In the genomic region with DNA sequence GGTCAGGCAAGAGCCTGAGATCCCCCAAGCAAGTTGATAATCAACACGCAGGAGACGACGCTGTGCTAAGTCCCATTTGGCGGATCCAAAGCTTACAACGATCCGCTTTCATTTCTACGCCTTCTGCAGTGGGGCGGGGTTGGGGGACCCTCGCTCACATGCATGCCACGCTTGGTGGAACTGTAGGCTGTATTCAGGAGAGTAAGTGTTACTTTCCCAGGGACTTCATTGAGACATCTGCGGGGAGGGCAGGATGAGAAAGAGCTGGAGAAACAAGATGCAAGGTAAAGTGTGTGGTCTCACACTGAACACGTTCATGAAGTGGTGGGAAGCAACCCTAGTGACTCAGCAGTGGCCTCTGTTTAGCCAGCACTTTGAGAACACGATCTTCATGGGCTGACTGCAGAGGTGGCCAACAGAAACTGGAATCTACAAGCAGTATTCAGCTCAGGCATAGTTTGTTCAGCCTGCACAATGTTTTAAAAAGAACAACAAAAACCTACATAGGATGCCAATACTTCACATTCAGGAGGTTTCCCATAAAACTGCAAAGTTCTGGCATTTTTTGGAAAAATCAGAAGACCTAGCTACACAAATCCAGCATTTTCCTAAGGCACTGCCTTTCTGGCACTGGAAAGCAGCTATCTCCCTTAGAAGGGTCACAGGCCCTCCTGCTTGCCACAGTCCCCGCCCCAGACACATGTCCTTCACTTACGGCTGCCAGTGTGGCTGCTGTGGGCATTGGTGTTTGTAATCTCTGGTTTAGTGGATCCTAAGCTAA, we compare ENCODE assay signal across 2 cellular contexts.
TF ChIP-seq lines count a peak whose summit lies in the region.

No MANE protein-coding gene starts in this region.

TF ChIP-seq in SK-N-SH treated with all-trans-retinoic acid at 6 μM for 48 hours, 23 proteins besides CTCF, POLR2A, EP300 and RAD21:
- no peak for TF ChIP-seq ISL1 (CRISPR knock-in tag; IDR thresholded peaks at IDR 0.05)
- no peak for TF ChIP-seq TCF4 (CRISPR knock-in tag; IDR thresholded peaks at IDR 0.05; ENCODE audit: borderline replicate concordance)
TF ChIP-seq in SK-N-SH treated with all-trans-retinoic acid at 6 μM for 48 hours: peak in this region for 0.

TF ChIP-seq in endothelial cell of umbilical vein, 7 proteins besides CTCF, POLR2A, EP300 and RAD21:
- TF ChIP-seq POLR2AphosphoS5 (IDR thresholded peaks at IDR 0.05; ENCODE audit: insufficient read depth, low read depth, low read length) (no peak), FOS (IDR thresholded peaks at IDR 0.05; ENCODE audit: borderline replicate concordance, insufficient read depth, low read length) (no peak), MAX (IDR thresholded peaks at IDR 0.05; ENCODE audit: insufficient read depth, insufficient read length) (no peak), JUN (IDR thresholded peaks at IDR 0.05; ENCODE audit: borderline replicate concordance, insufficient read depth, insufficient read length, low read depth) (no peak)
